Comparison of ENCODE assay signal across 8 cellular contexts in genomic region chr3:51024765-51025681, GRCh38.
DNase-seq lines count a peak whose midpoint lies in the region; ATAC-seq and TF ChIP-seq lines count a peak whose summit lies in the region.

No MANE protein-coding gene starts in this region.

- DNase-seq in activated CD4-positive, CD25-positive, alpha-beta regulatory T cell treated with anti-CD3 and anti-CD28 coated beads, Interleukin-2, amount 50 U/mL, for 16 hours (ENCODE audit: low read depth, low spot score), result peak; percentile 24
- DNase-seq in colonic mucosa (peak; percentile 67), GM03348 (ENCODE audit: low spot score) (no peak), GM10266 (ENCODE audit: extremely low spot score) (no peak)
- peak; percentile 52 for DNase-seq in stimulated activated CD4-positive, alpha-beta T cell treated with anti-CD3 and anti-CD28 coated beads, Interleukin-4, amount 100 ng/mL, for 1 hour

- H3K9me3 ChIP-seq in colonic mucosa, result no peaks in the 10 kb centered on the region

- peak; percentile 73 for ATAC-seq in HG03354 (IDR thresholded peaks at IDR 0.05; ENCODE audit: poor library complexity, severe bottlenecking, unreplicated experiment)
- no peak for ATAC-seq in GM21447 (IDR thresholded peaks at IDR 0.05; ENCODE audit: unreplicated experiment)
- no peak for ATAC-seq in HG03457 (IDR thresholded peaks at IDR 0.05; ENCODE audit: unreplicated experiment)

- H3K9ac ChIP-seq in colonic mucosa (ENCODE audit: low read depth in 2 of 2, low read length in 2 of 2), result no peak overlapping the region

- intact Hi-C loops in colonic mucosa (cut with DNase I), result no loop called here

- peaks cover 3% of the 10 kb centered on the region for H3K4me1 ChIP-seq in colonic mucosa

- no peak overlapping the region for H3K27ac ChIP-seq in colonic mucosa

- H3K4me3 ChIP-seq in colonic mucosa, result no peak overlapping the region

- H3K36me3 ChIP-seq in colonic mucosa, result no peaks in the 10 kb centered on the region

- TF ChIP-seq CTCF in colonic mucosa (IDR thresholded peaks at IDR 0.05) (no peak), GM10266 (IDR thresholded peaks at IDR 0.05; ENCODE audit: control insufficient read depth, insufficient read depth, low read depth, missing control alignments) (no peak)

- H3K27me3 ChIP-seq in colonic mucosa, result no peaks in the 10 kb centered on the region

Comparison
In these comparisons a context has a peak if more than half of its experiments do, and no peak if none do; other contexts are left out.
1. DNase-seq: peak in activated CD4-positive, CD25-positive, alpha-beta regulatory T cell treated with anti-CD3 and anti-CD28 coated beads, Interleukin-2, amount 50 U/mL, for 16 hours (single experiment), colonic mucosa (single experiment) and stimulated activated CD4-positive, alpha-beta T cell treated with anti-CD3 and anti-CD28 coated beads, Interleukin-4, amount 100 ng/mL, for 1 hour (single experiment); none in GM03348 (single experiment) and GM10266 (single experiment).